Comparison of ENCODE assay signal across 4 cellular contexts in the genomic region with DNA sequence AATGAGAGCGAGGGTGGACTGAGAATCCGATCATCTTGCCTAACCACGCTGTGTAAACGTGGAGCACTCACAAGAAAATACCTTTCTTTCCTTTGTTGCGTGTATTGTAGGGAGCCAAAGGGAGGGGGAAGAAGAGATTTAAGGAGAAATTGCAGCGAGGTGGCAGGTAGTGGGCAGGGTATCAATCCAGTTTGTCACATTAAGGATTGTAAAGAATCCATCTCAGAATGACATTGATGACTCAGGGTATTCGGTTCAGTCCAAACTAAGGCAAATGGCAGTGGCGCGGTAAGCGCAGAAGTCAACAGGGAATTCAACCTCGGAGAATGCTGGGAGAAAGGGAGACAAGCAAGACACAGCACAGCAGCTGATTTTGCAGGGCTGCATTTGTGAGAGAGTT.
TF ChIP-seq lines count a peak whose summit lies in the region.

No MANE protein-coding gene starts in this region.

TF ChIP-seq in liver, 16 proteins besides CTCF, POLR2A, EP300 and RAD21:
- TF ChIP-seq, protein P1, sequence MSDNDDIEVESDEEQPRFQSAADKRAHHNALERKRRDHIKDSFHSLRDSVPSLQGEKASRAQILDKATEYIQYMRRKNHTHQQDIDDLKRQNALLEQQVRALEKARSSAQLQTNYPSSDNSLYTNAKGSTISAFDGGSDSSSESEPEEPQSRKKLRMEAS (IDR thresholded peaks at IDR 0.05) = no peak
- no peak for TF ChIP-seq NR2F2 (IDR thresholded peaks at IDR 0.05)
- TF ChIP-seq JUND (IDR thresholded peaks at IDR 0.05) = no peak
- TF ChIP-seq HNF4A (conservative IDR thresholded peaks at IDR 0.05) = no peak
- no peak for TF ChIP-seq EGR1 (IDR thresholded peaks at IDR 0.05; ENCODE audit: low read depth in 2 of 2)
- TF ChIP-seq, protein P2, sequence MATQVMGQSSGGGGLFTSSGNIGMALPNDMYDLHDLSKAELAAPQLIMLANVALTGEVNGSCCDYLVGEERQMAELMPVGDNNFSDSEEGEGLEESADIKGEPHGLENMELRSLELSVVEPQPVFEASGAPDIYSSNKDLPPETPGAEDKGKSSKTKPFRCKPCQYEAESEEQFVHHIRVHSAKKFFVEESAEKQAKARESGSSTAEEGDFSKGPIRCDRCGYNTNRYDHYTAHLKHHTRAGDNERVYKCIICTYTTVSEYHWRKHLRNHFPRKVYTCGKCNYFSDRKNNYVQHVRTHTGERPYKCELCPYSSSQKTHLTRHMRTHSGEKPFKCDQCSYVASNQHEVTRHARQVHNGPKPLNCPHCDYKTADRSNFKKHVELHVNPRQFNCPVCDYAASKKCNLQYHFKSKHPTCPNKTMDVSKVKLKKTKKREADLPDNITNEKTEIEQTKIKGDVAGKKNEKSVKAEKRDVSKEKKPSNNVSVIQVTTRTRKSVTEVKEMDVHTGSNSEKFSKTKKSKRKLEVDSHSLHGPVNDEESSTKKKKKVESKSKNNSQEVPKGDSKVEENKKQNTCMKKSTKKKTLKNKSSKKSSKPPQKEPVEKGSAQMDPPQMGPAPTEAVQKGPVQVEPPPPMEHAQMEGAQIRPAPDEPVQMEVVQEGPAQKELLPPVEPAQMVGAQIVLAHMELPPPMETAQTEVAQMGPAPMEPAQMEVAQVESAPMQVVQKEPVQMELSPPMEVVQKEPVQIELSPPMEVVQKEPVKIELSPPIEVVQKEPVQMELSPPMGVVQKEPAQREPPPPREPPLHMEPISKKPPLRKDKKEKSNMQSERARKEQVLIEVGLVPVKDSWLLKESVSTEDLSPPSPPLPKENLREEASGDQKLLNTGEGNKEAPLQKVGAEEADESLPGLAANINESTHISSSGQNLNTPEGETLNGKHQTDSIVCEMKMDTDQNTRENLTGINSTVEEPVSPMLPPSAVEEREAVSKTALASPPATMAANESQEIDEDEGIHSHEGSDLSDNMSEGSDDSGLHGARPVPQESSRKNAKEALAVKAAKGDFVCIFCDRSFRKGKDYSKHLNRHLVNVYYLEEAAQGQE (IDR thresholded peaks at IDR 0.05) = no peak
- TF ChIP-seq TAF1 (conservative IDR thresholded peaks at IDR 0.05) = no peak
- TF ChIP-seq YY1 (IDR thresholded peaks at IDR 0.05) = no peak
- TF ChIP-seq, protein P3, sequence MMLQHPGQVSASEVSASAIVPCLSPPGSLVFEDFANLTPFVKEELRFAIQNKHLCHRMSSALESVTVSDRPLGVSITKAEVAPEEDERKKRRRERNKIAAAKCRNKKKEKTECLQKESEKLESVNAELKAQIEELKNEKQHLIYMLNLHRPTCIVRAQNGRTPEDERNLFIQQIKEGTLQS (IDR thresholded peaks at IDR 0.05) = no peak
- no peak for TF ChIP-seq GABPA (IDR thresholded peaks at IDR 0.05 in 1 of 2, conservative IDR thresholded peaks at IDR 0.05 in 1 of 2)
- TF ChIP-seq SP1 (IDR thresholded peaks at IDR 0.05) = no peak
TF ChIP-seq in liver: peak in this region for 0.

TF ChIP-seq in HepG2, 621 proteins besides CTCF, POLR2A, EP300 and RAD21:
- peak in 1 of 2 experiments; percentile 29; a peak in 1 of 4 replicates for TF ChIP-seq MAFK (conservative IDR thresholded peaks at IDR 0.05 in 1 of 2, IDR thresholded peaks at IDR 0.05 in 1 of 2; ENCODE audit: low read length in 2 of 2)
- no peak for TF ChIP-seq RBFOX2 (IDR thresholded peaks at IDR 0.05; ENCODE audit: low read depth, low read length)

TF ChIP-seq in H1, 55 proteins besides CTCF, POLR2A, EP300 and RAD21:
- TF ChIP-seq CHD2 (IDR thresholded peaks at IDR 0.05; ENCODE audit: low read length) (no peak), EGR1 (IDR thresholded peaks at IDR 0.05; ENCODE audit: borderline replicate concordance, low read depth, low read length) (no peak), KDM4A (IDR thresholded peaks at IDR 0.05; ENCODE audit: low read depth, low read length, severe bottlenecking) (no peak), SAP30 (IDR thresholded peaks at IDR 0.05; ENCODE audit: insufficient read depth, insufficient replicate concordance, low read length) (no peak), GABPA (IDR thresholded peaks at IDR 0.05; ENCODE audit: borderline replicate concordance, insufficient read depth, low read length) (no peak), TBP (IDR thresholded peaks at IDR 0.05; ENCODE audit: low read depth, low read length) (no peak), KDM1A (IDR thresholded peaks at IDR 0.05; ENCODE audit: borderline replicate concordance, low read length) (no peak), EZH2 (IDR thresholded peaks at IDR 0.05; ENCODE audit: low read depth, low read length, severe bottlenecking) (no peak), SUZ12 (IDR thresholded peaks at IDR 0.05; ENCODE audit: low read length) (no peak), TEAD4 (IDR thresholded peaks at IDR 0.05; ENCODE audit: low read depth, low read length) (no peak), HDAC2 (IDR thresholded peaks at IDR 0.05; ENCODE audit: borderline replicate concordance in 1 of 2, low read depth in 2 of 2, low read length in 2 of 2) (no peak), MAFK (IDR thresholded peaks at IDR 0.05; ENCODE audit: low read depth, low read length) (no peak), CREB1 (IDR thresholded peaks at IDR 0.05) (no peak), RFX5 (IDR thresholded peaks at IDR 0.05; ENCODE audit: borderline replicate concordance, low read depth, low read length) (no peak)

TF ChIP-seq in neural cell, 6 proteins besides CTCF, POLR2A, EP300 and RAD21:
- TF ChIP-seq MXI1 (conservative IDR thresholded peaks at IDR 0.05; ENCODE audit: poor library complexity, severe bottlenecking) (peak; percentile 42), TAF1 (IDR thresholded peaks at IDR 0.05; ENCODE audit: low read depth) (no peak), SMC3 (conservative IDR thresholded peaks at IDR 0.05; ENCODE audit: poor library complexity) (peak; percentile 21), POLR2AphosphoS5 (IDR thresholded peaks at IDR 0.05) (peak; percentile 59), EZH2 (IDR thresholded peaks at IDR 0.05; ENCODE audit: borderline replicate concordance, insufficient read depth, low read length, poor library complexity, severe bottlenecking) (no peak)
- TF ChIP-seq, protein P2 (IDR thresholded peaks at IDR 0.05; ENCODE audit: borderline replicate concordance) = no peak
